ENCODE assay signal across 8 cellular contexts in genomic region chr22:50209893-50210292, GRCh38. TPM values are rescaled to one million over a fixed set of nuclear protein-coding genes. Genes with fewer than 3 reads are reported as not detected.
DNase-seq lines count a peak whose midpoint lies in the region; ATAC-seq, FAIRE-seq and TF ChIP-seq lines count a peak whose summit lies in the region.

No MANE protein-coding gene starts in this region.

- POLR2A ChIA-PET in K562 (lab: Yijun Ruan, JAX) = no interaction called here

- TF ChIP-seq EP300 in K562 (IDR thresholded peaks at IDR 0.05; ENCODE audit: low read length) = no peak

- BruUV-seq in K562 (replicated peaks; lab: Mats Ljungman, UMichigan) = no TSS peak

- H3K27ac ChIP-seq in K562 (ENCODE audit: extremely low read depth, low read depth, low read length) = no peak overlapping the region

- in situ Hi-C loops in K562 (cut with MboI) = loop anchor here (5.0 kb wide), 1 partner anchor 68 kb away; no protein-coding TSS in a partner anchor

- TF ChIP-seq POLR2A in K562 (conservative IDR thresholded peaks at IDR 0.05) = no peak

- TF ChIP-seq RAD21 in K562 (CRISPR knock-in tag; conservative IDR thresholded peaks at IDR 0.05 in 1 of 2, IDR thresholded peaks at IDR 0.05 in 1 of 2) = peak; percentile 39 to 67

- no peak overlapping the region for H2AFZ ChIP-seq in K562 (ENCODE audit: low read depth, low read length)

- intact Hi-C loops in K562 (cut with micrococcal nuclease) = loop anchor here (1.0 kb wide), 1 partner anchor 61 kb away; no protein-coding TSS in a partner anchor

- H3K9me3 ChIP-seq in K562 (replicated peaks; ENCODE audit: control insufficient read depth, insufficient read depth, low read depth, low read length) = 0 out of 2 replicates have a peak, but pooled peaks cover 2% of the 10 kb centered on the region

- H3K4me2 ChIP-seq in K562 (ENCODE audit: insufficient read depth, low read length) = no peak overlapping the region

- peaks cover 59% of the 10 kb centered on the region for H3K36me3 ChIP-seq in K562 (ENCODE audit: control insufficient read depth, insufficient read depth, low read length)

- peak; percentile 89 for ATAC-seq in K562
- no peak for ATAC-seq in HG02610 (IDR thresholded peaks at IDR 0.05; ENCODE audit: unreplicated experiment)
- ATAC-seq in HG03108 (IDR thresholded peaks at IDR 0.05; ENCODE audit: unreplicated experiment) = no peak

- H3K27me3 ChIP-seq in K562 (ENCODE audit: control insufficient read depth in 2 of 2, insufficient read depth in 2 of 2, low read length in 2 of 2) = no peaks in the 10 kb centered on the region

- DNase-seq in D721Med (ENCODE audit: insufficient read length, low spot score) (peak; percentile 53), HT1080 (ENCODE audit: low read depth) (peak; percentile 32), T-helper 2 cell (peak; percentile 35 to 72 (median 50)), K562 (ENCODE audit: extremely low read depth in 1 of 4, low spot score in 3 of 4) (peak; percentile 38 to 72 (median 50)), iris pigment epithelial cell (ENCODE audit: low read depth) (peak; percentile 59)
- DNase-seq in stimulated activated CD4-positive, alpha-beta T cell treated with anti-CD3 and anti-CD28 coated beads, Interleukin-2, amount 100 ng/mL, for 48 hours = peak; percentile 67 to 69

- peaks cover 0 to 37% of the 10 kb centered on the region in 2 experiments; a peak in 2 of 5 replicates for H3K4me1 ChIP-seq in K562 (replicated peaks in 1 of 2; ENCODE audit: control insufficient read depth in 2 of 2, insufficient read depth in 2 of 2, low read length in 2 of 2)

- CTCF ChIA-PET in K562 (lab: Yijun Ruan, JAX; ENCODE audit: low intra/inter-chr PET ratio) = interaction anchor here (1.9 to 2.4 kb wide), 2 partner anchors 61 to 63 kb away, joined by 10 to 12 read pairs; no protein-coding TSS in a partner anchor

- peak; percentile 74 for TF ChIP-seq CTCF in D721Med (IDR thresholded peaks at IDR 0.05; ENCODE audit: insufficient read depth, missing control alignments)
- peak; percentile 70 to 79 (median 74) for TF ChIP-seq CTCF in K562 (IDR thresholded peaks at IDR 0.05 in 2 of 3, conservative IDR thresholded peaks at IDR 0.05 in 1 of 3; ENCODE audit: insufficient read depth in 2 of 3, low read depth in 1 of 3, low read length in 3 of 3)

- 0 out of 2 replicates have a peak, but pooled peaks cover 3% of the 10 kb centered on the region for H4K20me1 ChIP-seq in K562 (replicated peaks; ENCODE audit: control insufficient read depth, insufficient read depth, low read length)

- peaks cover 8% of the 10 kb centered on the region; the same call in 2 of the 3 replicates for H3K79me2 ChIP-seq in K562 (ENCODE audit: control insufficient read depth, insufficient read depth, low read length)

- H3K9me1 ChIP-seq in K562 (ENCODE audit: control insufficient read depth, insufficient read depth, low read length) = no peaks in the 10 kb centered on the region

- WGBS in K562 (ENCODE audit: insufficient coverage, low coverage, missing lambda C conversion rate) = 61% methylated on average over 17 of the region's 20 CpGs

- FAIRE-seq in D721Med (lab: Jason Lieb, UNC) (no peak), K562 (lab: Jason Lieb, UNC) (peak; percentile 78)

- no peak overlapping the region for H3K9ac ChIP-seq in K562 (ENCODE audit: insufficient read depth in 1 of 2, low read depth in 2 of 2, low read length in 2 of 2)

- H3K4me3 ChIP-seq in K562 = no peak overlapping the region

RNA-seq across cellular contexts. Expression of gene SELENOO, which starts 9.1 kb away (rescaled TPM):
- 44.5 and 49.1 TPM in 2 replicates for total RNA-seq in HT1080 (2014; rRNA removed; shearing (Covaris generic))
- 29.6 and 35.2 TPM in 2 replicates for polyA plus RNA-seq in HT1080 (2015; cell fraction: cytosol; rRNA removed)
- 74.1 and 81.6 TPM in 2 replicates for polyA plus RNA-seq in HT1080 (2015; cell fraction: nucleus; rRNA removed)
- 12.6 and 38.1 TPM in 2 replicates for total RNA-seq in K562 (2011; cell fraction: chromatin; rRNA removed; ENCODE audit: low replicate concordance)
- 37.1 and 42.4 TPM in 2 replicates for total RNA-seq in K562 (2011; cell fraction: nucleolus; rRNA removed)
- total RNA-seq in K562 (2011; cell fraction: nucleoplasm; rRNA removed) = 17.2 and 22.2 TPM in 2 replicates
- 23.5 and 30.4 TPM in 2 replicates for total RNA-seq in K562 (2014; rRNA removed)
- 0.93 and 1.8 TPM in 2 replicates for total RNA-seq in K562 (2014; rRNA removed; fragmentation: Illumina TruSeq; extraction: Trizol)
- total RNA-seq in K562 (2015; rRNA removed; fragmentation: Illumina TruSeq; extraction: Trizol) = 8.3 and 9.2 TPM in 2 replicates
- total RNA-seq in K562 (2021) = 22.6 and 24.4 TPM in 2 replicates
- 9.7 and 14.9 TPM in 2 replicates for polyA plus RNA-seq in K562 (2011; rRNA removed)
- polyA plus RNA-seq in K562 (2011; cell fraction: cytosol; rRNA removed) = 19.8 and 41.1 TPM in 2 replicates
- 43.7 and 74.3 TPM in 2 replicates for polyA plus RNA-seq in K562 (2011; cell fraction: nucleus; rRNA removed)
- 15.4 and 21.7 TPM in 2 replicates for polyA plus RNA-seq in K562 (2012)
- polyA plus RNA-seq in K562 (2014; fragmentation: Illumina TruSeq; extraction: Trizol) = 2.2 and 11.6 TPM in 2 replicates
- polyA plus RNA-seq in K562 (2014; fragmentation: Nextera tagmentation; extraction: Ambion mirVana) = under 1 TPM; 0.37 to 0.84 TPM
- polyA plus RNA-seq in K562 (2014; rRNA removed) = 24.3 and 24.9 TPM in 2 replicates
- polyA minus RNA-seq in K562 (2011; rRNA and poly(A)+ RNA removed) = 3.3 and 5.5 TPM in 2 replicates
- 8.8 and 11.2 TPM in 2 replicates for polyA minus RNA-seq in K562 (2011; cell fraction: cytosol; rRNA and poly(A)+ RNA removed)
- 7.8 TPM in 2 replicates for polyA minus RNA-seq in K562 (2011; cell fraction: nucleus; rRNA and poly(A)+ RNA removed)

RNA-seq across cellular contexts. Expression of gene TRABD, which starts 24.2 kb away (rescaled TPM):
- total RNA-seq in HT1080 (2014; rRNA removed; shearing (Covaris generic)) = 45.0 and 50.9 TPM in 2 replicates
- polyA plus RNA-seq in HT1080 (2015; cell fraction: cytosol; rRNA removed) = 57.4 and 62.6 TPM in 2 replicates
- 123 and 127 TPM in 2 replicates for polyA plus RNA-seq in HT1080 (2015; cell fraction: nucleus; rRNA removed)
- total RNA-seq in K562 (2011; cell fraction: chromatin; rRNA removed; ENCODE audit: low replicate concordance) = 44.8 and 168 TPM in 2 replicates
- 130 and 141 TPM in 2 replicates for total RNA-seq in K562 (2011; cell fraction: nucleolus; rRNA removed)
- total RNA-seq in K562 (2011; cell fraction: nucleoplasm; rRNA removed) = 69.2 and 70.6 TPM in 2 replicates
- total RNA-seq in K562 (2014; rRNA removed) (41.2 and 49.8 TPM in 2 replicates), K562 (2014; rRNA removed; fragmentation: Illumina TruSeq; extraction: Trizol) (1.4 and 2.8 TPM in 2 replicates), K562 (2015; rRNA removed; fragmentation: Illumina TruSeq; extraction: Trizol) (14.0 and 14.7 TPM in 2 replicates), K562 (2021) (55.3 and 59.3 TPM in 2 replicates)
- polyA plus RNA-seq in K562 (2011; rRNA removed) (24.3 and 35.9 TPM in 2 replicates), K562 (2014; fragmentation: Illumina TruSeq; extraction: Trizol) (7.7 and 20.3 TPM in 2 replicates), K562 (2014; fragmentation: Nextera tagmentation; extraction: Ambion mirVana) (under 1 TPM; 0.08 to 0.59 TPM), K562 (2014; rRNA removed) (62.0 and 62.9 TPM in 2 replicates)
- 27.7 and 49.1 TPM in 2 replicates for polyA plus RNA-seq in K562 (2011; cell fraction: cytosol; rRNA removed)
- polyA plus RNA-seq in K562 (2011; cell fraction: nucleus; rRNA removed) = 268 and 323 TPM in 2 replicates
- 38.7 and 63.6 TPM in 2 replicates for polyA plus RNA-seq in K562 (2012)
- 4.1 and 8.2 TPM in 2 replicates for polyA minus RNA-seq in K562 (2011; rRNA and poly(A)+ RNA removed)
- 15.3 and 18.4 TPM in 2 replicates for polyA minus RNA-seq in K562 (2011; cell fraction: cytosol; rRNA and poly(A)+ RNA removed)
- 21.8 and 25.8 TPM in 2 replicates for polyA minus RNA-seq in K562 (2011; cell fraction: nucleus; rRNA and poly(A)+ RNA removed)

RNA-seq across cellular contexts. Expression of gene TUBGCP6, which starts 34.9 kb away (rescaled TPM):
- total RNA-seq in HT1080 (2014; rRNA removed; shearing (Covaris generic)) = 13.1 and 14.2 TPM in 2 replicates
- 3.9 and 5.5 TPM in 2 replicates for polyA plus RNA-seq in HT1080 (2015; cell fraction: cytosol; rRNA removed)
- 82.8 and 86.1 TPM in 2 replicates for polyA plus RNA-seq in HT1080 (2015; cell fraction: nucleus; rRNA removed)
- 86.7 and 211 TPM in 2 replicates for total RNA-seq in K562 (2011; cell fraction: chromatin; rRNA removed; ENCODE audit: low replicate concordance)
- 112 and 120 TPM in 2 replicates for total RNA-seq in K562 (2011; cell fraction: nucleolus; rRNA removed)
- total RNA-seq in K562 (2011; cell fraction: nucleoplasm; rRNA removed) = 93.7 and 97.5 TPM in 2 replicates
- total RNA-seq in K562 (2014; rRNA removed) = 23.2 and 25.1 TPM in 2 replicates
- total RNA-seq in K562 (2014; rRNA removed; fragmentation: Illumina TruSeq; extraction: Trizol) = 4.1 and 6.0 TPM in 2 replicates
- total RNA-seq in K562 (2015; rRNA removed; fragmentation: Illumina TruSeq; extraction: Trizol) = 9.7 and 10.3 TPM in 2 replicates
- 31.1 and 33.0 TPM in 2 replicates for total RNA-seq in K562 (2021)
- 10.1 and 17.7 TPM in 2 replicates for polyA plus RNA-seq in K562 (2011; rRNA removed)
- polyA plus RNA-seq in K562 (2011; cell fraction: cytosol; rRNA removed) = 9.3 and 11.7 TPM in 2 replicates
- 166 and 249 TPM in 2 replicates for polyA plus RNA-seq in K562 (2011; cell fraction: nucleus; rRNA removed)
- polyA plus RNA-seq in K562 (2012) = 20.0 and 26.5 TPM in 2 replicates
- polyA plus RNA-seq in K562 (2014; fragmentation: Illumina TruSeq; extraction: Trizol) = 9.3 and 15.1 TPM in 2 replicates
- polyA plus RNA-seq in K562 (2014; fragmentation: Nextera tagmentation; extraction: Ambion mirVana) = 1 to 10 TPM in 1 of 2 experiments, under 1 TPM in 1; 0.76 to 1.2 TPM
- 26.8 and 29.9 TPM in 2 replicates for polyA plus RNA-seq in K562 (2014; rRNA removed)
- polyA minus RNA-seq in K562 (2011; rRNA and poly(A)+ RNA removed) = 6.7 and 8.2 TPM in 2 replicates
- 13.2 and 14.6 TPM in 2 replicates for polyA minus RNA-seq in K562 (2011; cell fraction: cytosol; rRNA and poly(A)+ RNA removed)
- polyA minus RNA-seq in K562 (2011; cell fraction: nucleus; rRNA and poly(A)+ RNA removed) = 31.4 and 35.8 TPM in 2 replicates

RNA-seq across cellular contexts. Expression of gene PANX2, which starts 39.4 kb away (rescaled TPM):
- 1.4 and 1.6 TPM in 2 replicates for total RNA-seq in HT1080 (2014; rRNA removed; shearing (Covaris generic))
- 4.2 and 5.6 TPM in 2 replicates for polyA plus RNA-seq in HT1080 (2015; cell fraction: cytosol; rRNA removed)
- polyA plus RNA-seq in HT1080 (2015; cell fraction: nucleus; rRNA removed) = 4.6 and 6.1 TPM in 2 replicates
- total RNA-seq in K562 (2011; cell fraction: chromatin; rRNA removed; ENCODE audit: low replicate concordance) = 2.9 and 7.9 TPM in 2 replicates
- total RNA-seq in K562 (2011; cell fraction: nucleolus; rRNA removed) = 4.5 and 5.7 TPM in 2 replicates
- 4.0 and 4.1 TPM in 2 replicates for total RNA-seq in K562 (2011; cell fraction: nucleoplasm; rRNA removed)
- total RNA-seq in K562 (2014; rRNA removed) (0.61 and 1.0 TPM in 2 replicates), K562 (2014; rRNA removed; fragmentation: Illumina TruSeq; extraction: Trizol) (0.06 and 0.07 TPM in 2 replicates), K562 (2015; rRNA removed; fragmentation: Illumina TruSeq; extraction: Trizol) (0.15 and 0.29 TPM in 2 replicates), K562 (2021) (3.0 and 3.9 TPM in 2 replicates)
- polyA plus RNA-seq in K562 (2011; rRNA removed) (1.1 and 1.7 TPM in 2 replicates), K562 (2014; fragmentation: Illumina TruSeq; extraction: Trizol) (0.22 and 0.72 TPM in 2 replicates), K562 (2014; fragmentation: Nextera tagmentation; extraction: Ambion mirVana) (under 1 TPM in 1 of 2 experiments, not detected in 1; 0.01 TPM), K562 (2014; rRNA removed) (1.7 and 1.9 TPM in 2 replicates)
- 2.4 and 3.0 TPM in 2 replicates for polyA plus RNA-seq in K562 (2011; cell fraction: cytosol; rRNA removed)
- polyA plus RNA-seq in K562 (2011; cell fraction: nucleus; rRNA removed) = 7.8 and 9.9 TPM in 2 replicates
- 2.1 and 7.6 TPM in 2 replicates for polyA plus RNA-seq in K562 (2012)
- 0.24 and 0.60 TPM in 2 replicates for polyA minus RNA-seq in K562 (2011; rRNA and poly(A)+ RNA removed)
- polyA minus RNA-seq in K562 (2011; cell fraction: cytosol; rRNA and poly(A)+ RNA removed) = 1.1 and 2.9 TPM in 2 replicates
- polyA minus RNA-seq in K562 (2011; cell fraction: nucleus; rRNA and poly(A)+ RNA removed) = 1.2 and 1.7 TPM in 2 replicates

RNA-seq across cellular contexts. Expression of gene HDAC10, which starts 41.2 kb away (rescaled TPM):
- total RNA-seq in HT1080 (2014; rRNA removed; shearing (Covaris generic)) = 13.6 and 14.5 TPM in 2 replicates
- polyA plus RNA-seq in HT1080 (2015; cell fraction: cytosol; rRNA removed) = 20.3 and 20.6 TPM in 2 replicates
- polyA plus RNA-seq in HT1080 (2015; cell fraction: nucleus; rRNA removed) = 190 and 200 TPM in 2 replicates
- total RNA-seq in K562 (2011; cell fraction: chromatin; rRNA removed; ENCODE audit: low replicate concordance) = 57.0 and 254 TPM in 2 replicates
- 188 and 225 TPM in 2 replicates for total RNA-seq in K562 (2011; cell fraction: nucleolus; rRNA removed)
- 102 and 109 TPM in 2 replicates for total RNA-seq in K562 (2011; cell fraction: nucleoplasm; rRNA removed)
- 16.4 and 21.4 TPM in 2 replicates for total RNA-seq in K562 (2014; rRNA removed)
- 1.2 and 2.1 TPM in 2 replicates for total RNA-seq in K562 (2014; rRNA removed; fragmentation: Illumina TruSeq; extraction: Trizol)
- 7.0 and 10.9 TPM in 2 replicates for total RNA-seq in K562 (2015; rRNA removed; fragmentation: Illumina TruSeq; extraction: Trizol)
- total RNA-seq in K562 (2021) = 37.3 and 44.2 TPM in 2 replicates
- 6.5 and 18.6 TPM in 2 replicates for polyA plus RNA-seq in K562 (2011; rRNA removed)
- polyA plus RNA-seq in K562 (2011; cell fraction: cytosol; rRNA removed) = 4.8 and 5.9 TPM in 2 replicates
- 164 and 214 TPM in 2 replicates for polyA plus RNA-seq in K562 (2011; cell fraction: nucleus; rRNA removed)
- polyA plus RNA-seq in K562 (2012) = 34.6 and 75.5 TPM in 2 replicates
- 6.3 and 14.4 TPM in 2 replicates for polyA plus RNA-seq in K562 (2014; fragmentation: Illumina TruSeq; extraction: Trizol)
- under 1 TPM; 0.10 to 0.23 TPM for polyA plus RNA-seq in K562 (2014; fragmentation: Nextera tagmentation; extraction: Ambion mirVana)
- 29.0 and 35.7 TPM in 2 replicates for polyA plus RNA-seq in K562 (2014; rRNA removed)
- polyA minus RNA-seq in K562 (2011; rRNA and poly(A)+ RNA removed) = 4.3 and 5.1 TPM in 2 replicates
- 6.0 and 17.9 TPM in 2 replicates for polyA minus RNA-seq in K562 (2011; cell fraction: cytosol; rRNA and poly(A)+ RNA removed)
- 43.8 and 48.3 TPM in 2 replicates for polyA minus RNA-seq in K562 (2011; cell fraction: nucleus; rRNA and poly(A)+ RNA removed)
